Comparison of ENCODE assay signal across 8 cellular contexts in genomic region chr11:68839953-68840641, GRCh38. TPM values are rescaled to one million over a fixed set of nuclear protein-coding genes. Genes with fewer than 3 reads are reported as not detected.
A peak's percentile ranks its signal among the peaks of the same experiment; 100 is the strongest.
DNase-seq lines count a peak whose midpoint lies in the region; ATAC-seq lines count a peak whose summit lies in the region.

No MANE protein-coding gene starts in this region.

- peak overlapping the region; percentile 88 to 99 (median 96) for H3K27ac Mint-ChIP-seq in CD8-positive, alpha-beta memory T cell
- H3K27ac Mint-ChIP-seq in dendritic cell treated with granulocyte-macrophage colony-stimulating factor and Interleukin-4, amounts not matched to agents 40 ng/mL and 50 ng/mL, for 4 days = peak overlapping the region; percentile 82

- peak overlapping the region; percentile 74 for H3K27ac ChIP-seq in CD8-positive, alpha-beta memory T cell (ENCODE audit: low read depth, low read length)
- H3K27ac ChIP-seq in SJSA1 = peak overlapping the region; percentile 72; the same call in 1 of the 2 replicates
- peak overlapping the region; percentile 99 for H3K27ac ChIP-seq in muscle layer of colon (ENCODE audit: low read depth, low read length)

- no peaks in the 10 kb centered on the region for H3K9me3 Mint-ChIP-seq in CD8-positive, alpha-beta memory T cell
- no peaks in the 10 kb centered on the region for H3K9me3 Mint-ChIP-seq in dendritic cell treated with granulocyte-macrophage colony-stimulating factor and Interleukin-4, amounts not matched to agents 40 ng/mL and 50 ng/mL, for 4 days

- DNase-seq in CD8-positive, alpha-beta memory T cell = peak in 1 of 5 donors; percentile 21
- DNase-seq in H7 (peak; percentile 79), SJSA1 (ENCODE audit: low read depth in 1 of 2, low spot score in 2 of 2) (peak in 1 of 2 experiments; percentile 59), D341Med (ENCODE audit: low spot score) (no peak)

- peak overlapping the region; percentile 70 for H3K4me3 ChIP-seq in CD8-positive, alpha-beta memory T cell (ENCODE audit: low read length)
- H3K4me3 ChIP-seq in H7 (ENCODE audit: insufficient read depth, low read depth, low read length) (peak overlapping the region; percentile 75), SJSA1 (peak overlapping the region; percentile 83), muscle layer of colon (ENCODE audit: low read depth in 1 of 2, low read length in 2 of 2) (peak overlapping the region; percentile 81 to 86)

- H3K4me3 Mint-ChIP-seq in CD8-positive, alpha-beta memory T cell = peak overlapping the region; percentile 86 to 94 (median 89)
- peak overlapping the region; percentile 68 for H3K4me3 Mint-ChIP-seq in dendritic cell treated with granulocyte-macrophage colony-stimulating factor and Interleukin-4, amounts not matched to agents 40 ng/mL and 50 ng/mL, for 4 days

- H3K4me1 Mint-ChIP-seq in CD8-positive, alpha-beta memory T cell = peaks cover 49 to 76% (median 75%) of the 10 kb centered on the region in 3 donors
- H3K4me1 Mint-ChIP-seq in dendritic cell treated with granulocyte-macrophage colony-stimulating factor and Interleukin-4, amounts not matched to agents 40 ng/mL and 50 ng/mL, for 4 days (ENCODE audit: low read depth) = peaks cover 61% of the 10 kb centered on the region

- no peaks in the 10 kb centered on the region for H3K9me3 ChIP-seq in CD8-positive, alpha-beta memory T cell (ENCODE audit: low read length)
- H3K9me3 ChIP-seq in SJSA1 (replicated peaks) = no peaks in the 10 kb centered on the region
- no peaks in the 10 kb centered on the region for H3K9me3 ChIP-seq in muscle layer of colon (ENCODE audit: low read length)

- ATAC-seq in HG03280 (IDR thresholded peaks at IDR 0.05; ENCODE audit: unreplicated experiment) (no peak), HG02678 (IDR thresholded peaks at IDR 0.05; ENCODE audit: unreplicated experiment) (no peak)

- CTCF ChIA-PET in CD8-positive, alpha-beta memory T cell (lab: Charles Lee) = no interaction called here

- POLR2A ChIA-PET in CD8-positive, alpha-beta memory T cell (lab: Charles Lee) = no interaction called here

- no peaks in the 10 kb centered on the region for H3K36me3 ChIP-seq in CD8-positive, alpha-beta memory T cell (ENCODE audit: insufficient read depth, low read length)
- no peaks in the 10 kb centered on the region for H3K36me3 ChIP-seq in H7 (replicated peaks; ENCODE audit: control insufficient read depth, insufficient read depth, low read length)
- H3K36me3 ChIP-seq in SJSA1 = peaks cover 24% of the 10 kb centered on the region
- peaks cover 5% of the 10 kb centered on the region for H3K36me3 ChIP-seq in muscle layer of colon (ENCODE audit: insufficient read depth, low read length)

- H3K27me3 Mint-ChIP-seq in CD8-positive, alpha-beta memory T cell = peaks cover 0 to 3% of the 10 kb centered on the region in 2 donors
- peaks cover 6% of the 10 kb centered on the region for H3K27me3 Mint-ChIP-seq in dendritic cell treated with granulocyte-macrophage colony-stimulating factor and Interleukin-4, amounts not matched to agents 40 ng/mL and 50 ng/mL, for 4 days

- H3K27me3 ChIP-seq in CD8-positive, alpha-beta memory T cell (ENCODE audit: insufficient read depth, low read length, poor library complexity, severe bottlenecking) = no peaks in the 10 kb centered on the region
- H3K27me3 ChIP-seq in H7 (ENCODE audit: control insufficient read depth, insufficient read depth, low read length) (peaks cover 17% of the 10 kb centered on the region), SJSA1 (replicated peaks) (no peaks in the 10 kb centered on the region), muscle layer of colon (ENCODE audit: control insufficient read depth in 1 of 2, insufficient read depth in 2 of 2, low read length in 2 of 2) (no peaks in the 10 kb centered on the region)

- peak overlapping the region; percentile 86 for H3K9ac ChIP-seq in muscle layer of colon (ENCODE audit: low read length)

- intact Hi-C loops in dendritic cell treated with granulocyte-macrophage colony-stimulating factor and Interleukin-4, amounts not matched to agents 40 ng/mL and 50 ng/mL, for 4 days (cut with micrococcal nuclease) = no loop called here

- H3K36me3 Mint-ChIP-seq in CD8-positive, alpha-beta memory T cell = peaks cover 0 to 10% (median 0%) of the 10 kb centered on the region in 3 donors
- no peaks in the 10 kb centered on the region for H3K36me3 Mint-ChIP-seq in dendritic cell treated with granulocyte-macrophage colony-stimulating factor and Interleukin-4, amounts not matched to agents 40 ng/mL and 50 ng/mL, for 4 days (ENCODE audit: low read depth)

- peaks cover 64% of the 10 kb centered on the region for H3K4me1 ChIP-seq in CD8-positive, alpha-beta memory T cell (ENCODE audit: insufficient read depth, low read length)
- H3K4me1 ChIP-seq in SJSA1 (replicated peaks) = peaks cover 42% of the 10 kb centered on the region
- peaks cover 58% of the 10 kb centered on the region for H3K4me1 ChIP-seq in muscle layer of colon (ENCODE audit: insufficient read depth, low read length)

RNA-seq across cellular contexts. Expression of gene CPT1A, which starts 1.6 kb away (rescaled TPM):
- total RNA-seq in CD8-positive, alpha-beta memory T cell = 10 to 100 TPM; 25.6 to 27.4 TPM
- polyA plus RNA-seq in CD8-positive, alpha-beta memory T cell = 9.8 TPM
- total RNA-seq in H7 (2014; rRNA removed; shearing (Covaris generic)) = 50.0 and 59.0 TPM in 2 replicates
- 39.2 and 61.1 TPM in 2 replicates for total RNA-seq in SJSA1 (2014; rRNA removed; shearing (Covaris generic))
